Comparison of ENCODE assay signal across 33 cellular contexts in the genomic region with DNA sequence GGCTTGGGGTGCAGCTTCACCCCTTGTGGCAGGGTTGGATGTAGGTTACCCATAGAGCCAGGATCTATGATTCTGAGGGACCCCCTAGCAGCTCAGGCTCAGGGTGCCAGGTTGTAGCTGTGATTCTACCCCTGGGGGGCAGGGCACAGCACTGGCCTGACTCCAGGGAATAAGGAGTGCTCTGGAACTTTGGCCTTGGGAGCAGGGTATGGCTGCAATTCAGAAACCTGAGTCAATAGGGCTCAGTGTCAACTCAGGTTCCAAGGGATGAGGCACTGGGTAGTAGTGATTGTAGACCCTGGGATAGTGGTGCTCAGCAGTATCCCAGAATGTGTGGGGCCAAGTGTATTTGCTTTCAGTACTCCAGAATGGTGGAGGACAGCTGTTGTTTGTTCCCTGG. TPM values are rescaled to one million over a fixed set of nuclear protein-coding genes. Genes with fewer than 3 reads are reported as not detected.
"Had no signal": no experiment of that assay in that cellular context is flagged by ENCODE, and none has a peak within 500 bp of the region (broad histone marks: within the 10 kb centered on the region; RNA-seq: fewer than 3 reads in every experiment).

No MANE protein-coding gene starts in this region.

- DNase-seq: naive thymus-derived CD4-positive, alpha-beta T cell; natural killer cell; occipital lobe; ovary; posterior cingulate gyrus; psoas muscle; right cardiac atrium; spleen; stimulated activated CD4-positive, alpha-beta T cell treated with anti-CD3 and anti-CD28 coated beads, Interleukin-12 subunit alpha, Interleukin-12 subunit beta, amount 100 ng/mL, for 4 hours; stimulated activated CD4-positive, alpha-beta T cell treated with anti-CD3 and anti-CD28 coated beads, Interleukin-1b, Interleukin-23, amount 100 ng/mL, for 48 hours; stimulated activated CD4-positive, alpha-beta T cell treated with anti-CD3 and anti-CD28 coated beads, Interleukin-4, amount 100 ng/mL, for 1 hour; stimulated activated CD4-positive, alpha-beta T cell treated with anti-CD3 and anti-CD28 coated beads, Interleukin-4, amount 100 ng/mL, for 4 hours; stimulated activated CD8-positive, alpha-beta memory T cell treated with anti-CD3 and anti-CD28 coated beads, Interleukin-4, amount 100 ng/mL, for 48 hours; stimulated activated naive CD4-positive, alpha-beta T cell; stimulated activated naive CD8-positive, alpha-beta T cell treated with anti-CD3 and anti-CD28 coated beads, Interleukin-15, amount 100 ng/mL, for 72 hours; stimulated activated naive CD8-positive, alpha-beta T cell treated with anti-CD3 and anti-CD28 coated beads, Interleukin-15, Interleukin-2, amounts not matched to agents 100 U/mL and 50 U/mL, for 24 hours; substantia nigra; testis; trophoblast cell; upper lobe of left lung; uterus had no signal

- H3K4me3 ChIP-seq: neural progenitor cell, ovary, psoas muscle, skin epidermis, smooth muscle cell, spleen, suprapubic skin, testis, tibial nerve, upper lobe of left lung, uterus had no signal

- H2AFZ ChIP-seq: neural progenitor cell, parathyroid adenoma had no signal

- H3K9ac ChIP-seq: neural progenitor cell, parathyroid adenoma had no signal

- H3K36me3 ChIP-seq: ovary, spleen, suprapubic skin, tibial nerve, upper lobe of left lung, uterus had no signal

- H3K4me1 ChIP-seq: neural progenitor cell, parathyroid adenoma, psoas muscle, spleen, suprapubic skin, testis, tibial nerve, upper lobe of left lung, uterus had no signal

- H3K27me3 ChIP-seq: neural progenitor cell, ovary, spleen, suprapubic skin, testis, tibial nerve, upper lobe of left lung, uterus had no signal

- ATAC-seq: naive thymus-derived CD4-positive, alpha-beta T cell; psoas muscle; sciatic nerve; stimulated activated memory B cell treated with anti-CD40 and anti-IgM and Interleukin-4, amounts not matched to agents 10 μg/mL and 1 μg/mL and 100 μg/mL, for 72 hours; stimulated activated naive CD8-positive, alpha-beta T cell treated with anti-CD3 and anti-CD28 coated beads, Interleukin-15, amount 100 ng/mL, for 72 hours; stimulated activated naive CD8-positive, alpha-beta T cell treated with anti-CD3 and anti-CD28 coated beads, Interleukin-15, Interleukin-2, amounts not matched to agents 100 U/mL and 50 U/mL, for 24 hours had no signal

- H3K9me3 ChIP-seq: ovary, testis had no signal

- H3K79me2 ChIP-seq: parathyroid adenoma had no signal

- H3K27ac ChIP-seq: neural progenitor cell, ovary, parathyroid adenoma, psoas muscle, skin epidermis, spleen, suprapubic skin, testis, tibial nerve, upper lobe of left lung, uterus had no signal

- H3K4me2 ChIP-seq: neural progenitor cell, smooth muscle cell had no signal

RNA-seq across cellular contexts. Expression of a gene that starts 8.6 kb away (rescaled TPM):
- total RNA-seq: naive thymus-derived CD4-positive, alpha-beta T cell; natural killer cell; osteoblast; progenitor cell of endocrine pancreas; renal cortical epithelial cell; smooth muscle cell had no signal
- polyA plus RNA-seq: naive thymus-derived CD4-positive, alpha-beta T cell; neural cell; smooth muscle cell had no signal
